Comparison of ENCODE assay signal across 34 cellular contexts in genomic region chr1:97051823-97052222, GRCh38.
DNase-seq lines count a peak whose midpoint lies in the region; ATAC-seq, FAIRE-seq and TF ChIP-seq lines count a peak whose summit lies in the region.
"Had no signal": no experiment of that assay in that cellular context is flagged by ENCODE, and none has a peak within 500 bp of the region (broad histone marks: within the 10 kb centered on the region; RNA-seq: fewer than 3 reads in every experiment).

No MANE protein-coding gene starts in this region.

- TF ChIP-seq RAD21 in HepG2 (CRISPR knock-in tag; IDR thresholded peaks at IDR 0.05) (no peak), IMR-90 (IDR thresholded peaks at IDR 0.05; ENCODE audit: low read length) (no peak)

- FAIRE-seq in HepG2 (lab: Jason Lieb, UNC), result no peak
- no peak for FAIRE-seq in HTR-8/SVneo (lab: Jason Lieb, UNC)
- FAIRE-seq: A204.1, A549, D721Med had no signal

- dilution Hi-C loops in IMR-90 (cut with HindIII; ENCODE audit: low sequenced_read_pairs, unreplicated experiment), result no loop called here

- H3K36me3 ChIP-seq in HepG2 (replicated peaks in 1 of 2; ENCODE audit: control insufficient read depth in 1 of 2, insufficient read depth in 2 of 2, low read length in 2 of 2) (no peaks in the 10 kb centered on the region), right lobe of liver (no peaks in the 10 kb centered on the region), IMR-90 (ENCODE audit: control insufficient read depth, insufficient read depth, low read length) (no peaks in the 10 kb centered on the region), SK-N-MC (ENCODE audit: insufficient read depth, low read length) (no peaks in the 10 kb centered on the region)
- H3K36me3 ChIP-seq: BE2C, BLaER1 had no signal

- no peak overlapping the region for H3K56ac ChIP-seq in IMR-90 (ENCODE audit: extremely low read depth, insufficient read depth, low read length)

- H3K9me1 ChIP-seq in IMR-90 (ENCODE audit: insufficient read depth, low read length), result no peaks in the 10 kb centered on the region

- intact Hi-C loops in HepG2 (cut with micrococcal nuclease; ENCODE audit: unreplicated experiment) (no loop called here), right lobe of liver (cut with DNase I) (no loop called here), IMR-90 (cut with micrococcal nuclease) (loop anchor here (5.0 kb wide), 2 partner anchors 85 to 1415 kb away; no protein-coding TSS in a partner anchor)

- CTCF ChIA-PET in HepG2 (lab: Yijun Ruan, JAX; ENCODE audit: low intra/inter-chr PET ratio, low total read pairs) (no interaction called here), IMR-90 (lab: Yijun Ruan, JAX) (no interaction called here)

- no peak overlapping the region for H2BK120ac ChIP-seq in IMR-90 (ENCODE audit: low read depth, low read length)

- no peak overlapping the region for H2AK5ac ChIP-seq in IMR-90 (ENCODE audit: low read depth, low read length)

- no peak for ATAC-seq in HepG2
- no peak for ATAC-seq in right lobe of liver
- no peak for ATAC-seq in IMR-90 (ENCODE audit: low read depth)
- ATAC-seq: A549; CD8-positive, alpha-beta T cell had no signal

- TF ChIP-seq CTCF in HepG2 (CRISPR knock-in tag; IDR thresholded peaks at IDR 0.05) (no peak), right lobe of liver (IDR thresholded peaks at IDR 0.05) (no peak), 22Rv1 (IDR thresholded peaks at IDR 0.05) (no peak), IMR-90 (conservative IDR thresholded peaks at IDR 0.05; ENCODE audit: low read depth, low read length) (no peak)

- POLR2A ChIA-PET in HepG2 (lab: Yijun Ruan, JAX), result no interaction called here
- POLR2A ChIA-PET in IMR-90 (lab: Charles Lee; ENCODE audit: unreplicated experiment), result no interaction called here

- no peak overlapping the region for H4K5ac ChIP-seq in IMR-90 (ENCODE audit: low read depth, low read length)

- H2AK9ac ChIP-seq in IMR-90 (replicated peaks; ENCODE audit: low read depth, low read length, poor library complexity), result no peak overlapping the region

- H3K9ac ChIP-seq in HepG2 (ENCODE audit: insufficient read depth, low read depth, low read length) (no peak overlapping the region), IMR-90 (ENCODE audit: low read depth, low read length) (no peak overlapping the region), SK-N-MC (ENCODE audit: insufficient read length) (peak overlapping the region; percentile 33)
- H3K9ac ChIP-seq: BLaER1; BLaER1 treated with 17β-estradiol and CSF1 and Interleukin-3, amounts not matched to agents 10 nM and 100 nM had no signal

- H4K91ac ChIP-seq in IMR-90 (ENCODE audit: insufficient read depth, low read depth, low read length), result no peak overlapping the region

- H3K79me1 ChIP-seq in IMR-90 (ENCODE audit: low read depth in 1 of 2, low read length in 2 of 2), result no peaks in the 10 kb centered on the region

- no peaks in the 10 kb centered on the region for H3K27me3 ChIP-seq in HepG2 (ENCODE audit: control insufficient read depth in 1 of 2, insufficient read depth in 2 of 2, low read length in 2 of 2)
- no peaks in the 10 kb centered on the region for H3K27me3 ChIP-seq in right lobe of liver
- no peaks in the 10 kb centered on the region for H3K27me3 ChIP-seq in IMR-90 (ENCODE audit: control insufficient read depth, insufficient read depth, low read length)
- H3K27me3 ChIP-seq: BE2C; BLaER1; BLaER1 treated with 17β-estradiol and CSF1 and Interleukin-3, amounts not matched to agents 10 nM and 100 nM had no signal

- TF ChIP-seq EP300 in HepG2 (IDR thresholded peaks at IDR 0.05; ENCODE audit: low read depth in 2 of 2, low read length in 2 of 2) (no peak), HepG2 (CRISPR knock-in tag; IDR thresholded peaks at IDR 0.05; ENCODE audit: borderline replicate concordance) (no peak)

- peaks cover 27% of the 10 kb centered on the region for H3K9me3 ChIP-seq in HepG2 (ENCODE audit: low read length)
- H3K9me3 ChIP-seq in right lobe of liver, result no peaks in the 10 kb centered on the region
- peaks cover 5% of the 10 kb centered on the region for H3K9me3 ChIP-seq in IMR-90 (ENCODE audit: control insufficient read depth, insufficient read depth, low read length)
- 0 out of 2 replicates have a peak, but pooled peaks cover 3% of the 10 kb centered on the region for H3K9me3 ChIP-seq in SK-N-MC (ENCODE audit: low read depth, low read length)
- H3K9me3 ChIP-seq: Caco-2 had no signal

- no peak for TF ChIP-seq POLR2A in HepG2 (IDR thresholded peaks at IDR 0.05; ENCODE audit: insufficient read depth in 1 of 2, low read depth in 2 of 2, low read length in 2 of 2)
- TF ChIP-seq POLR2A in right lobe of liver (IDR thresholded peaks at IDR 0.05), result no peak
- no peak for TF ChIP-seq POLR2A in IMR-90 (IDR thresholded peaks at IDR 0.05; ENCODE audit: low read depth, low read length)

- no peaks in the 10 kb centered on the region for H3K4me1 ChIP-seq in HepG2 (ENCODE audit: insufficient read depth, low read length)
- H3K4me1 ChIP-seq in right lobe of liver, result no peaks in the 10 kb centered on the region
- H3K4me1 ChIP-seq in IMR-90 (ENCODE audit: control insufficient read depth, insufficient read depth, low read length), result no peaks in the 10 kb centered on the region; the same call in 1 of the 2 replicates
- H3K4me1 ChIP-seq: A549; BLaER1; BLaER1 treated with 17β-estradiol and CSF1 and Interleukin-3, amounts not matched to agents 10 nM and 100 nM; Caco-2 had no signal

- no peak overlapping the region for H2BK5ac ChIP-seq in IMR-90 (ENCODE audit: low read depth, low read length, poor library complexity, severe bottlenecking)

- H2BK20ac ChIP-seq in IMR-90 (ENCODE audit: low read depth, low read length), result no peak overlapping the region

- no peak overlapping the region for H4K8ac ChIP-seq in IMR-90 (ENCODE audit: low read depth in 2 of 2, low read length in 2 of 2)

- H3K4ac ChIP-seq in IMR-90 (ENCODE audit: low read depth, low read length), result no peak overlapping the region

- H2AFZ ChIP-seq in HepG2 (ENCODE audit: low read length) (no peak overlapping the region), IMR-90 (replicated peaks; ENCODE audit: low read length, poor library complexity) (no peak overlapping the region)

- BruUV-seq in HepG2 (replicated peaks; lab: Mats Ljungman, UMichigan) (no TSS peak), IMR-90 (replicated peaks; lab: Mats Ljungman, UMichigan) (no TSS peak)

- DNase-seq in HepG2 (ENCODE audit: low spot score) (no peak), right lobe of liver (no peak), IMR-90 (no peak), SK-N-MC (ENCODE audit: low read depth, low spot score) (no peak), HTR-8/SVneo (ENCODE audit: insufficient read length, low spot score) (no peak), NCI-H2029 (lab: John Stamatoyannopoulos, UW) (no peak), NK-92 (lab: John Stamatoyannopoulos, UW; ENCODE audit: unreplicated experiment) (no peak)
- DNase-seq: 8988T; ACHN; AML-193; BE2C; C1 segment of cervical spinal cord; Caco-2; Calu3; CD4-positive, alpha-beta memory T cell; CD4-positive, alpha-beta T cell; CD4-positive, CD25-positive, alpha-beta regulatory T cell; CD8-positive, alpha-beta memory T cell; CD8-positive, alpha-beta T cell; COR-L47; DMS 273 treated with DMSO at 0.1 percent for 48 hours; DMS153; DMS53; DMS79; DMS79 treated with DMSO at 0.1 percent for 48 hours; DND-41; EL had no signal

- in situ Hi-C loops in HepG2 (cut with HindIII; ENCODE audit: extremely low pct_ligation_motif_present, low pct_unique_long_range_greater_than_20kb), result no loop called here
- in situ Hi-C loops in IMR-90 (cut with MboI; ENCODE audit: low sequenced_read_pairs), result no loop called here

- H4K20me1 ChIP-seq in HepG2 (ENCODE audit: insufficient read depth, low read length), result no peaks in the 10 kb centered on the region
- H4K20me1 ChIP-seq in IMR-90 (ENCODE audit: insufficient read depth, low read length), result no peaks in the 10 kb centered on the region
- H4K20me1 ChIP-seq: BLaER1; BLaER1 treated with 17β-estradiol and CSF1 and Interleukin-3, amounts not matched to agents 10 nM and 100 nM had no signal

- H3K4me3 ChIP-seq in HepG2 (replicated peaks in 1 of 3; ENCODE audit: insufficient read depth in 1 of 3, low read depth in 2 of 3, low read length in 3 of 3) (no peak overlapping the region), right lobe of liver (no peak overlapping the region), IMR-90 (ENCODE audit: insufficient read depth, low read depth, low read length) (no peak overlapping the region), SK-N-MC (0 out of 2 replicates have a peak overlapping the region, but pooled peaks have one; percentile 3)
- H3K4me3 ChIP-seq: A549; BLaER1; BLaER1 treated with 17β-estradiol and CSF1 and Interleukin-3, amounts not matched to agents 10 nM and 100 nM had no signal

- no peak overlapping the region for H3K14ac ChIP-seq in IMR-90 (replicated peaks; ENCODE audit: low read depth, low read length)

- H3K27ac ChIP-seq in HepG2 (ENCODE audit: extremely low read length, insufficient read depth, low read length), result no peak overlapping the region
- no peak overlapping the region for H3K27ac ChIP-seq in right lobe of liver
- peak overlapping the region; percentile 20; the same call in 1 of the 2 replicates for H3K27ac ChIP-seq in 22Rv1
- no peak overlapping the region for H3K27ac ChIP-seq in IMR-90 (ENCODE audit: insufficient read depth, low read length)
- peak overlapping the region; percentile 87 for H3K27ac ChIP-seq in SK-N-MC
- H3K27ac ChIP-seq: A549; BLaER1; BLaER1 treated with 17β-estradiol and CSF1 and Interleukin-3, amounts not matched to agents 10 nM and 100 nM; C4-2B had no signal

- H3K4me2 ChIP-seq in HepG2 (ENCODE audit: low read depth, low read length) (no peak overlapping the region), IMR-90 (ENCODE audit: low read depth, low read length) (no peak overlapping the region)
- H3K4me2 ChIP-seq: A549; BLaER1; BLaER1 treated with 17β-estradiol and CSF1 and Interleukin-3, amounts not matched to agents 10 nM and 100 nM had no signal

- H3K79me2 ChIP-seq in HepG2 (ENCODE audit: insufficient read depth, low read length), result no peaks in the 10 kb centered on the region

- no peak overlapping the region for H3K18ac ChIP-seq in IMR-90 (ENCODE audit: low read depth, low read length)

- no peak overlapping the region for H3K23ac ChIP-seq in IMR-90 (ENCODE audit: low read depth, low read length)

- H2BK15ac ChIP-seq in IMR-90 (ENCODE audit: low read depth, low read length), result no peak overlapping the region

TF ChIP-seq in HepG2, 621 proteins besides CTCF, POLR2A, EP300 and RAD21 (continues in another document):
- TF ChIP-seq ZNF713 (CRISPR knock-in tag; IDR thresholded peaks at IDR 0.05) (no peak), TAF1 (CRISPR knock-in tag; IDR thresholded peaks at IDR 0.05) (no peak)

TF ChIP-seq in IMR-90, 13 proteins besides CTCF, POLR2A, EP300 and RAD21 (continues in another document):
- TF ChIP-seq CEBPB (IDR thresholded peaks at IDR 0.05; ENCODE audit: low read depth, low read length), result peak; percentile 68
- no peak for TF ChIP-seq BHLHE40 (IDR thresholded peaks at IDR 0.05; ENCODE audit: low read depth, low read length)
- no peak for TF ChIP-seq NFE2L2 (IDR thresholded peaks at IDR 0.05; ENCODE audit: low read depth, low read length)

Comparison
In these comparisons a context has a peak if more than half of its experiments do, and no peak if none do; other contexts are left out.
1. H3K27ac ChIP-seq: peak in 22Rv1 (single experiment) and SK-N-MC (single experiment); none in HepG2 (single experiment), right lobe of liver (0 of 3) and IMR-90 (single experiment).